ENCODE assay signal across 8 cellular contexts in the genomic region with DNA sequence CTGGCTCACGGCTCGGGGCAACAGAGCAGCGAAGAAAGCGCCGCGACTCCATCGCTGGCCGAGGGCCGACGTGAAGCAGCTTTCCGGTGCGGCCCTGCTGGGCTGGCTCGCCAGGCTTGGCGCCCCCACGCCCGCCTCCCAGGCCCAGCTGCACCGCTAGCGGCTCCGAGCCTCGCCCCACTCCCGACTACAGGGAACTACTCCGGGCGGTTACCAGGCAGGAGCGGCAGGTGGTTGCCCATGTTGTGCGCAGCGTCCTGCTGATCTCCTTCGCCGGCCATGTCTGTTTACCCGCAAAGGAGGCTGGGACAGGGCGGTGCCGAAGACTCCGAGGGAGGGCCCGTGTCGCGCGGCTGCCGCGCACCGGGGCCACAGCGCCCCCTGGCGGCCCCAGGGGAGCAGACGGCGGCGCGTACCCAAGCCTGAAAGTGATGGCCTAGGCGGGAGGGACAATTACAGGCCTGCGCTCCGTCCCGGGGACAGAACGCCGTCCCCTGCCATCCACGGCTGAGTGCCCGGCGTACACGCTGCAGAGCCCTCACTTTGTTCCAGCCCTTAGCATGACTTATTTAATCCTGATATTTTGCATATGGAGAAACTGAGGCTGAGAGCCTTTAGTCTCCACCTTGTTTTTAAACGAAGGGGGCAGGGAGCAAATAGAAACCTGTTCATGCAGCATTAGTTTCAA. TPM values are rescaled to one million over a fixed set of nuclear protein-coding genes. Genes with fewer than 3 reads are reported as not detected.
DNase-seq lines count a peak whose midpoint lies in the region; ATAC-seq and TF ChIP-seq lines count a peak whose summit lies in the region.

Gene CRBN (minus strand): TSS at position 285 of the 688 bp plus-strand sequence. CDS start 4 bp downstream, at position 281.

- peak; percentile 59 to 81 for TF ChIP-seq POLR2A in gastroesophageal sphincter (IDR thresholded peaks at IDR 0.05)

- H3K27me3 Mint-ChIP-seq in activated naive CD4-positive, alpha-beta T cell treated with anti-CD3 and anti-CD28 coated beads for 36 hours (ENCODE audit: low read depth), result no peaks in the 10 kb centered on the region

- peak; percentile 97 for TF ChIP-seq CTCF in LNCaP clone FGC (IDR thresholded peaks at IDR 0.05; ENCODE audit: control insufficient read depth, extremely low read depth, insufficient read depth)
- TF ChIP-seq CTCF in gastroesophageal sphincter (IDR thresholded peaks at IDR 0.05), result peak; percentile 84 to 100 (median 92)

- H3K27me3 ChIP-seq in gastroesophageal sphincter, result no peaks in the 10 kb centered on the region

- H3K9me3 Mint-ChIP-seq in activated naive CD4-positive, alpha-beta T cell treated with anti-CD3 and anti-CD28 coated beads for 36 hours, result no peaks in the 10 kb centered on the region

- peak within 1 kb of the TSS; percentile 93 for H3K27ac Mint-ChIP-seq in activated naive CD4-positive, alpha-beta T cell treated with anti-CD3 and anti-CD28 coated beads for 36 hours

- DNase-seq in GF-D8 (lab: John Stamatoyannopoulos, UW) (peak; percentile 36), H4 (ENCODE audit: low spot score) (peak; percentile 79), LNCaP clone FGC (ENCODE audit: low read depth) (peak; percentile 52), SK-N-DZ (ENCODE audit: low spot score) (peak; percentile 91), nucleus accumbens (lab: John Stamatoyannopoulos, UW) (peak in 55 of 56 donors; percentile 29 to 94 (median 84)), superior temporal gyrus (ENCODE audit: extremely low spot score) (peak; percentile 92)
- DNase-seq in activated naive CD4-positive, alpha-beta T cell treated with anti-CD3 and anti-CD28 coated beads for 36 hours, result peak; percentile 90

- intact Hi-C loops in activated naive CD4-positive, alpha-beta T cell treated with anti-CD3 and anti-CD28 coated beads for 36 hours (cut with micrococcal nuclease), result loop anchor here (1.0 to 5.0 kb wide), 8 partner anchors 53 to 1943 kb away; partner anchors contain the start of genes ARL8B, ITPR1, LRRN1 and SETMAR

- H3K4me1 Mint-ChIP-seq in activated naive CD4-positive, alpha-beta T cell treated with anti-CD3 and anti-CD28 coated beads for 36 hours (ENCODE audit: low read depth), result peaks cover 47% of the 10 kb centered on the region

- H3K4me1 ChIP-seq in gastroesophageal sphincter, result peaks cover 5 to 38% (median 9%) of the 10 kb centered on the region in 3 donors

- peak within 1 kb of the TSS; percentile 52 to 90 (median 76) for H3K27ac ChIP-seq in gastroesophageal sphincter

- peaks cover 0 to 18% of the 10 kb centered on the region in 2 donors for H3K36me3 ChIP-seq in gastroesophageal sphincter

- H3K36me3 Mint-ChIP-seq in activated naive CD4-positive, alpha-beta T cell treated with anti-CD3 and anti-CD28 coated beads for 36 hours (ENCODE audit: low read depth), result peaks cover 1% of the 10 kb centered on the region

- ATAC-seq in gastroesophageal sphincter, result peak; percentile 98

- peak within 1 kb of the TSS; percentile 93 for H3K4me3 Mint-ChIP-seq in activated naive CD4-positive, alpha-beta T cell treated with anti-CD3 and anti-CD28 coated beads for 36 hours

- CTCF ChIA-PET in activated naive CD4-positive, alpha-beta T cell treated with anti-CD3 and anti-CD28 coated beads for 36 hours (lab: Charles Lee), result interaction anchor here (0.7 to 1.2 kb wide), 5 partner anchors 8 to 246 kb away, joined by 3 to 5 read pairs (median 3); no protein-coding TSS in a partner anchor

- TF ChIP-seq EP300 in gastroesophageal sphincter (IDR thresholded peaks at IDR 0.05), result no peak

- WGBS in gastroesophageal sphincter (ENCODE audit: low coverage in 1 of 2), 2 donors, result 0% methylated on average over 1 to 5 of the region's 56 CpGs

- H3K4me3 ChIP-seq in LNCaP clone FGC (ENCODE audit: low read depth, low read length), result peak within 1 kb of the TSS; percentile 91
- peak within 1 kb of the TSS; percentile 75 to 98 for H3K4me3 ChIP-seq in gastroesophageal sphincter

- no peaks in the 10 kb centered on the region for H3K9me3 ChIP-seq in gastroesophageal sphincter

RNA-seq across cellular contexts. Expression of gene CRBN, which starts in this region (rescaled TPM):
- total RNA-seq in H4 (2014; rRNA removed; shearing (Covaris generic)), result 97.3 and 102 TPM in 2 replicates
- polyA plus RNA-seq in SK-N-DZ (2014; cell fraction: cytosol; rRNA removed), result 59.4 and 66.2 TPM in 2 replicates
- 97.9 and 136 TPM in 2 replicates for polyA plus RNA-seq in SK-N-DZ (2014; cell fraction: nucleus; rRNA removed)
- 10 to 100 TPM; 44.1 to 48.0 TPM for total RNA-seq in activated naive CD4-positive, alpha-beta T cell treated with anti-CD3 and anti-CD28 coated beads for 36 hours
- 100 to 1,000 TPM in 3 of 4 donors, 10 to 100 TPM in 1; 56.1 to 205 (median 124) TPM for total RNA-seq in gastroesophageal sphincter

Comparison
In these comparisons a context has a peak if more than half of its experiments do, and no peak if none do; other contexts are left out.
1. Peak in every context shown above with its lines: DNase-seq, ATAC-seq, H3K4me3 ChIP-seq and H3K27ac ChIP-seq.
2. DNase-seq: peak in every context shown above with its lines; median percentile 92 in superior temporal gyrus; 91 in SK-N-DZ; 90 in activated naive CD4-positive, alpha-beta T cell treated with anti-CD3 and anti-CD28 coated beads for 36 hours; 84 in nucleus accumbens; 79 in H4; 52 in LNCaP clone FGC; 36 in GF-D8.